ENCODE assay signal across 1 cellular context in the genomic region with DNA sequence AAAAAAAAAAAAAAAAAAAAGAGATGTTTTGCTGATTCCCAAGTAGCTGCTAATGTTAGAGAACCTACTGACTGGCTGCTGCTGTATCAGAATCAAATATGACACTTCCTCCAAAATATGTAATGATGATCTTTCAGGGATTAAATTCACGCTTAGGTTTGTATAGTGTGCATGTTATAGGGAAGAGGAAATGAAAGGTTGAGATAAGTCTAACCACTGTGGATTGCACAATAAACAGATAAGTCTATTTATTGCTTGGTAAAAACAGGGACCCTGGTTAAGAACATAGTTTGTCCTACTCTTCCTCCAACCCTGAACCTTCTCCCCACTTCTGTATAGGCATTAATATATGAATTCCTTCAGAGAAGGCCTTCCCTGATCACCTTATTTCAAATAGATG.
A peak's percentile ranks its signal among the peaks of the same experiment; 100 is the strongest.
TF ChIP-seq lines count a peak whose summit lies in the region.

No MANE protein-coding gene starts in this region.

TF ChIP-seq in IMR-90, 13 proteins besides CTCF, POLR2A, EP300 and RAD21:
- TF ChIP-seq, protein P1, sequence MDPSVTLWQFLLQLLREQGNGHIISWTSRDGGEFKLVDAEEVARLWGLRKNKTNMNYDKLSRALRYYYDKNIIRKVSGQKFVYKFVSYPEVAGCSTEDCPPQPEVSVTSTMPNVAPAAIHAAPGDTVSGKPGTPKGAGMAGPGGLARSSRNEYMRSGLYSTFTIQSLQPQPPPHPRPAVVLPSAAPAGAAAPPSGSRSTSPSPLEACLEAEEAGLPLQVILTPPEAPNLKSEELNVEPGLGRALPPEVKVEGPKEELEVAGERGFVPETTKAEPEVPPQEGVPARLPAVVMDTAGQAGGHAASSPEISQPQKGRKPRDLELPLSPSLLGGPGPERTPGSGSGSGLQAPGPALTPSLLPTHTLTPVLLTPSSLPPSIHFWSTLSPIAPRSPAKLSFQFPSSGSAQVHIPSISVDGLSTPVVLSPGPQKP (IDR thresholded peaks at IDR 0.05; ENCODE audit: borderline replicate concordance, low read depth, low read length): no peak
- TF ChIP-seq CEBPB (IDR thresholded peaks at IDR 0.05; ENCODE audit: low read depth, low read length): peak; percentile 92
- TF ChIP-seq RCOR1 (IDR thresholded peaks at IDR 0.05; ENCODE audit: insufficient replicate concordance, low read length): no peak
